In genomic region chr2:58046585-58047372, GRCh38 we compare ENCODE assay signal across 1 cellular context.
TF ChIP-seq lines count a peak whose summit lies in the region.

Gene VRK2, plus strand, starts transcription at chr2:58046806. Its CDS starts 2,026 bp downstream, at chr2:58048832.

TF ChIP-seq in K562, 482 proteins besides CTCF, POLR2A, EP300 and RAD21 (continued from another document and continues in another):
- TF ChIP-seq GTF2B (IDR thresholded peaks at IDR 0.05; ENCODE audit: extremely low read depth, insufficient read length) (no peak), MAZ (CRISPR knock-in tag; conservative IDR thresholded peaks at IDR 0.05 in 1 of 2, IDR thresholded peaks at IDR 0.05 in 1 of 2) (peak in 1 of 2 experiments; percentile 74), ETV1 (tag; conservative IDR thresholded peaks at IDR 0.05; ENCODE audit: low read depth) (no peak), MLLT1 (IDR thresholded peaks at IDR 0.05) (no peak), NELFE (IDR thresholded peaks at IDR 0.05; ENCODE audit: insufficient read depth, insufficient read length) (no peak), ARID2 (IDR thresholded peaks at IDR 0.05) (no peak), ADNP (tag; IDR thresholded peaks at IDR 0.05) (no peak), DIDO1 (tag; IDR thresholded peaks at IDR 0.05; ENCODE audit: low read depth) (0 out of 2 replicates have a peak, but pooled peaks have one; percentile 36), HEY1 (CRISPR knock-in tag; IDR thresholded peaks at IDR 0.05; ENCODE audit: borderline replicate concordance) (no peak), ATF3 (IDR thresholded peaks at IDR 0.05) (no peak), ATF3 (CRISPR knock-in tag; conservative IDR thresholded peaks at IDR 0.05) (no peak; the same call in 1 of the 2 replicates), E2F3 (CRISPR knock-in tag; IDR thresholded peaks at IDR 0.05) (peak; percentile 71), ZBTB26 (CRISPR knock-in tag; IDR thresholded peaks at IDR 0.05) (no peak), ZNF431 (CRISPR knock-in tag; IDR thresholded peaks at IDR 0.05) (peak; percentile 59), LARP7 (IDR thresholded peaks at IDR 0.05) (no peak), PHB2 (IDR thresholded peaks at IDR 0.05; ENCODE audit: low read depth) (no peak), SRSF1 (IDR thresholded peaks at IDR 0.05; ENCODE audit: low read depth, low read length) (no peak), RERE (CRISPR knock-in tag; IDR thresholded peaks at IDR 0.05; ENCODE audit: borderline replicate concordance) (no peak), ZNF175 (CRISPR knock-in tag; IDR thresholded peaks at IDR 0.05; ENCODE audit: low read depth) (no peak; the same call in 1 of the 2 replicates), BACH1 (tag; IDR thresholded peaks at IDR 0.05) (no peak), MCM5 (IDR thresholded peaks at IDR 0.05; ENCODE audit: low read depth) (no peak), NCOA2 (IDR thresholded peaks at IDR 0.05; ENCODE audit: partially characterized antibody in 2 of 2) (no peak), STAG1 (CRISPR knock-in tag; IDR thresholded peaks at IDR 0.05; ENCODE audit: borderline replicate concordance) (no peak), ZNF57 (CRISPR knock-in tag; IDR thresholded peaks at IDR 0.05) (no peak), ZFP91 (CRISPR knock-in tag; IDR thresholded peaks at IDR 0.05) (no peak), BCLAF1 (IDR thresholded peaks at IDR 0.05; ENCODE audit: borderline replicate concordance in 1 of 2, control insufficient read depth in 1 of 2, low read depth in 2 of 2, low read length in 1 of 2) (0 out of 4 replicates have a peak, but pooled peaks of 1 of the 2 experiments have one; percentile 22), SUPT5H (IDR thresholded peaks at IDR 0.05) (peak; percentile 82), FOXK1 (CRISPR knock-in tag; IDR thresholded peaks at IDR 0.05; ENCODE audit: borderline replicate concordance) (peak; percentile 88), TRIM25 (IDR thresholded peaks at IDR 0.05; ENCODE audit: borderline replicate concordance) (no peak), CUX1 (CRISPR knock-in tag; IDR thresholded peaks at IDR 0.05) (0 out of 2 replicates have a peak, but pooled peaks have one; percentile 65), NFATC3 (IDR thresholded peaks at IDR 0.05) (no peak), ETS2 (tag; IDR thresholded peaks at IDR 0.05; ENCODE audit: borderline replicate concordance, poor library complexity, severe bottlenecking) (no peak), SNAPC5 (CRISPR knock-in tag; IDR thresholded peaks at IDR 0.05) (no peak), MTA3 (IDR thresholded peaks at IDR 0.05; ENCODE audit: borderline replicate concordance) (peak; percentile 53; the same call in 1 of the 2 replicates), RFX5 (IDR thresholded peaks at IDR 0.05; ENCODE audit: low read depth, low read length) (no peak), SMAD4 (CRISPR knock-in tag; conservative IDR thresholded peaks at IDR 0.05) (no peak), MAFF (IDR thresholded peaks at IDR 0.05; ENCODE audit: low read length) (no peak), CREBBP (IDR thresholded peaks at IDR 0.05; ENCODE audit: low read depth, low read length) (no peak), ZNF444 (CRISPR knock-in tag; IDR thresholded peaks at IDR 0.05) (no peak)
